Comparison of ENCODE assay signal across 9 cellular contexts in genomic region chr17:1111599-1112443, GRCh38.
DNase-seq lines count a peak whose midpoint lies in the region; ATAC-seq, FAIRE-seq and TF ChIP-seq lines count a peak whose summit lies in the region.
"Had no signal": no experiment of that assay in that cellular context is flagged by ENCODE, and none has a peak within 500 bp of the region (broad histone marks: within the 10 kb centered on the region; RNA-seq: fewer than 3 reads in every experiment).

No MANE protein-coding gene starts in this region.

- no peak overlapping the region for H2BK120ac ChIP-seq in H1 (replicated peaks; ENCODE audit: low read depth, low read length)

- H3K27me3 ChIP-seq in H1 (replicated peaks in 1 of 4; ENCODE audit: control insufficient read depth in 3 of 4, extremely low read depth in 1 of 4, insufficient read depth in 3 of 4, low read length in 3 of 4) (peaks cover 0 to 10% (median 7%) of the 10 kb centered on the region in 4 experiments; a peak in 5 of 7 replicates), prostate gland (replicated peaks; ENCODE audit: insufficient read depth) (no peaks in the 10 kb centered on the region)

- no peak for FAIRE-seq in H1 (lab: Jason Lieb, UNC)

- TF ChIP-seq POLR2A in H1 (IDR thresholded peaks at IDR 0.05; ENCODE audit: control extremely low read depth in 1 of 2, low read depth in 2 of 2, low read length in 2 of 2) (no peak), prostate gland (IDR thresholded peaks at IDR 0.05) (no peak)

- H3K79me2 ChIP-seq in H1 (ENCODE audit: control insufficient read depth in 1 of 2, insufficient read depth in 2 of 2, low read length in 2 of 2) = no peaks in the 10 kb centered on the region

- peaks cover 12% of the 10 kb centered on the region; the same call in 1 of the 2 replicates for H3K23me2 ChIP-seq in H1 (ENCODE audit: low read depth, low read length)

- no peak for TF ChIP-seq EP300 in H1 (IDR thresholded peaks at IDR 0.05; ENCODE audit: borderline replicate concordance in 1 of 2, low read depth in 2 of 2, low read length in 2 of 2)

- H4K8ac ChIP-seq in H1 (ENCODE audit: extremely low read depth, insufficient read depth, low read length) = peak overlapping the region; percentile 63

- H2AK5ac ChIP-seq in H1 (ENCODE audit: low read depth, low read length) = 0 out of 2 replicates have a peak overlapping the region, but pooled peaks have one; percentile 11

- H3K4me2 ChIP-seq in H1 (ENCODE audit: insufficient read depth in 1 of 2, low read depth in 2 of 2, low read length in 2 of 2) = no peak overlapping the region

- no peak overlapping the region for H2BK15ac ChIP-seq in H1 (ENCODE audit: low read length)

- peaks cover 0 to 32% (median 24%) of the 10 kb centered on the region in 4 experiments; a peak in 6 of 7 replicates for H3K4me1 ChIP-seq in H1 (replicated peaks in 1 of 4; ENCODE audit: control insufficient read depth in 3 of 4, insufficient read depth in 4 of 4, low read length in 3 of 4)
- H3K4me1 ChIP-seq in prostate gland (replicated peaks) = peaks cover 6% of the 10 kb centered on the region

- H2BK5ac ChIP-seq in H1 (ENCODE audit: low read depth, low read length) = no peak overlapping the region; the same call in 1 of the 2 replicates

- no peak overlapping the region for H3K4me3 ChIP-seq in H1 (ENCODE audit: extremely low read depth in 1 of 4, insufficient read depth in 2 of 4, low read depth in 3 of 4, low read length in 4 of 4)
- no peak overlapping the region for H3K4me3 ChIP-seq in prostate gland

- H3K79me1 ChIP-seq in H1 (ENCODE audit: low read depth, low read length) = peaks cover 6% of the 10 kb centered on the region; the same call in 1 of the 2 replicates

- ATAC-seq in HG03097 (IDR thresholded peaks at IDR 0.05; ENCODE audit: low FRiP score, unreplicated experiment) = no peak

- intact Hi-C loops in prostate gland (cut with DNase I) = no loop called here

- peak overlapping the region; percentile 4; the same call in 1 of the 2 replicates for H2BK12ac ChIP-seq in H1 (ENCODE audit: low read depth, low read length)

- H2BK20ac ChIP-seq in H1 (ENCODE audit: low read length) = peak overlapping the region; percentile 86; the same call in 1 of the 2 replicates

- peaks cover 4 to 11% of the 10 kb centered on the region in 2 experiments for H4K20me1 ChIP-seq in H1 (replicated peaks in 1 of 2; ENCODE audit: control insufficient read depth in 1 of 2, insufficient read depth in 2 of 2, low read length in 2 of 2)

- CTCF ChIA-PET in H1 (lab: Charles Lee; ENCODE audit: partially characterized antibody) = interaction anchor here (0.7 to 6.8 kb wide), 7 partner anchors 10 to 70 kb away, joined by 3 to 29 read pairs (median 4); no protein-coding TSS in a partner anchor

- H3K27ac ChIP-seq in H1 (ENCODE audit: low read depth, low read length) (no peak overlapping the region), prostate gland (peak overlapping the region; percentile 45 to 88)

- POLR2A ChIA-PET in H1 (lab: Charles Lee; ENCODE audit: partially characterized antibody) = no interaction called here

- no peak overlapping the region for H3K56ac ChIP-seq in H1 (replicated peaks; ENCODE audit: insufficient read length, low read depth, low read length)

- no peak overlapping the region for H3K9ac ChIP-seq in H1 (replicated peaks in 1 of 4; ENCODE audit: extremely low read depth in 1 of 4, low read depth in 3 of 4, low read length in 3 of 4)

- no peak overlapping the region for H3K4ac ChIP-seq in H1 (replicated peaks; ENCODE audit: insufficient read length, low read depth, low read length)

- no peaks in the 10 kb centered on the region for H3K9me3 ChIP-seq in H1 (ENCODE audit: insufficient read depth in 2 of 2, low read depth in 1 of 2, low read length in 1 of 2)
- H3K9me3 ChIP-seq in prostate gland = no peaks in the 10 kb centered on the region
- H3K9me3 ChIP-seq: HAP-1 had no signal

- H2AFZ ChIP-seq in H1 (ENCODE audit: low read length) = no peak overlapping the region

- peak; percentile 21 for DNase-seq in GDM1 (lab: John Stamatoyannopoulos, UW)
- peak; percentile 67 for DNase-seq in NOMO-1 treated with dmso at 0.1 percent for 144 hours (lab: John Stamatoyannopoulos, UW; ENCODE audit: unreplicated experiment)
- DNase-seq in H1 (ENCODE audit: low read depth in 1 of 2, low spot score in 2 of 2) = no peak
- no peak for DNase-seq in prostate gland (ENCODE audit: low spot score)
- no peak for DNase-seq in foreskin melanocyte
- DNase-seq in stimulated activated CD4-positive, alpha-beta T cell treated with anti-CD3 and anti-CD28 coated beads, Interleukin-4, amount 100 ng/mL, for 24 hours = no peak
- DNase-seq in superior temporal gyrus (ENCODE audit: extremely low spot score) = no peak

- H4K91ac ChIP-seq in H1 (replicated peaks; ENCODE audit: insufficient read length, low read length) = peak overlapping the region; percentile 19

- H3K23ac ChIP-seq in H1 (ENCODE audit: insufficient read length) = no peak overlapping the region

- H3K14ac ChIP-seq in H1 (ENCODE audit: insufficient read length) = no peak overlapping the region

- no peak for TF ChIP-seq CTCF in H1 (IDR thresholded peaks at IDR 0.05; ENCODE audit: control extremely low read depth in 1 of 3, insufficient read depth in 1 of 3, low read depth in 1 of 3, low read length in 3 of 3)
- TF ChIP-seq CTCF in prostate gland (IDR thresholded peaks at IDR 0.05) = no peak

- no peak overlapping the region for H3K18ac ChIP-seq in H1 (ENCODE audit: extremely low read depth, low read length)

- no peak overlapping the region for H4K5ac ChIP-seq in H1 (ENCODE audit: insufficient read length, low read depth, low read length)

- WGBS in H1 (ENCODE audit: extremely low coverage in 1 of 2, insufficient coverage in 1 of 2, insufficient read length in 1 of 2, insufficient replicate concordance in 2 of 2, low coverage in 1 of 2, low lambda C conversion rate in 2 of 2, missing lambda C conversion rate in 1 of 2), 2 experiments = 93% methylated on average over 21 of the region's 22 CpGs; no CpG with 5 or more reads in 1 of the 2 experiments
- 85% methylated on average over 22 of the region's 22 CpGs for WGBS in prostate gland

- no peaks in the 10 kb centered on the region for H3K36me3 ChIP-seq in H1 (ENCODE audit: control insufficient read depth in 2 of 4, insufficient read depth in 4 of 4, low read length in 3 of 4)
- H3K36me3 ChIP-seq in prostate gland = no peaks in the 10 kb centered on the region

- TF ChIP-seq RAD21 in H1 (IDR thresholded peaks at IDR 0.05 in 1 of 2, conservative IDR thresholded peaks at IDR 0.05 in 1 of 2; ENCODE audit: low read depth in 2 of 2, low read length in 2 of 2) = no peak

TF ChIP-seq in H1, 55 proteins besides CTCF, POLR2A, EP300 and RAD21 (continues in another document):
- no peak for TF ChIP-seq ZNF274 (IDR thresholded peaks at IDR 0.05; ENCODE audit: borderline replicate concordance, extremely low read depth, low read length)
- TF ChIP-seq JUN (IDR thresholded peaks at IDR 0.05; ENCODE audit: low read depth, low read length) = no peak

Comparison
In these comparisons a context has a peak if more than half of its experiments do, and no peak if none do; other contexts are left out.
1. DNase-seq: peak in GDM1 (single experiment) and NOMO-1 treated with dmso at 0.1 percent for 144 hours (single experiment); none in H1 (0 of 2), prostate gland (single experiment), foreskin melanocyte (single experiment), stimulated activated CD4-positive, alpha-beta T cell treated with anti-CD3 and anti-CD28 coated beads, Interleukin-4, amount 100 ng/mL, for 24 hours (single experiment) and superior temporal gyrus (single experiment).